ENCODE assay signal across 11 cellular contexts in genomic region chr4:53644607-53645006, GRCh38.
A peak's percentile ranks its signal among the peaks of the same experiment; 100 is the strongest.
DNase-seq lines count a peak whose midpoint lies in the region; ATAC-seq and TF ChIP-seq lines count a peak whose summit lies in the region.
"Had no signal": no experiment of that assay in that cellular context is flagged by ENCODE, and none has a peak within 500 bp of the region (broad histone marks: within the 10 kb centered on the region; RNA-seq: fewer than 3 reads in every experiment).

No MANE protein-coding gene starts in this region.

- H3K4me1 ChIP-seq in duodenal mucosa (ENCODE audit: control insufficient read depth in 1 of 2, insufficient read depth in 2 of 2, low read length in 2 of 2) (peaks cover 14 to 47% of the 10 kb centered on the region in 2 donors), parathyroid adenoma (no peaks in the 10 kb centered on the region)

- H3K36me3 ChIP-seq in duodenal mucosa (ENCODE audit: control insufficient read depth in 1 of 2, insufficient read depth in 2 of 2, low read length in 2 of 2): no peaks in the 10 kb centered on the region
- no peaks in the 10 kb centered on the region for H3K36me3 ChIP-seq in parathyroid adenoma (ENCODE audit: control insufficient read depth, insufficient read depth, low read length)
- H3K36me3 ChIP-seq: neutrophil, WERI-Rb-1 had no signal

- H3K4me3 ChIP-seq in duodenal mucosa (ENCODE audit: low read depth in 1 of 2, low read length in 2 of 2): peak overlapping the region in 1 of 2 donors; percentile 36
- H3K4me3 ChIP-seq in parathyroid adenoma (ENCODE audit: low read depth, low read length): no peak overlapping the region

- H3K79me2 ChIP-seq in parathyroid adenoma: no peaks in the 10 kb centered on the region

- no peaks in the 10 kb centered on the region for H3K9me3 ChIP-seq in duodenal mucosa (ENCODE audit: control insufficient read depth in 1 of 2, low read length in 2 of 2)
- no peaks in the 10 kb centered on the region for H3K9me3 ChIP-seq in parathyroid adenoma (ENCODE audit: control insufficient read depth, low read length)
- H3K9me3 ChIP-seq: neutrophil had no signal

- TF ChIP-seq CTCF in parathyroid adenoma (IDR thresholded peaks at IDR 0.05): no peak

- peak overlapping the region; percentile 78 for H3K27ac ChIP-seq in duodenal mucosa (ENCODE audit: low read depth, low read length)
- peak overlapping the region; percentile 53 for H3K27ac ChIP-seq in parathyroid adenoma
- H3K27ac ChIP-seq: neutrophil, WERI-Rb-1 had no signal

- H3K9ac ChIP-seq in duodenal mucosa (ENCODE audit: low read depth in 1 of 2, low read length in 2 of 2) (peak overlapping the region in 1 of 2 donors; percentile 59), parathyroid adenoma (no peak overlapping the region)

- peak overlapping the region; percentile 34 for H2AFZ ChIP-seq in parathyroid adenoma

- DNase-seq in NCI-H2029 (lab: John Stamatoyannopoulos, UW) (peak; percentile 76), ACHN (no peak), COLO829 (ENCODE audit: low spot score) (no peak)
- DNase-seq: activated effector memory CD4-positive, alpha-beta T cell treated with Interleukin-2 at 50 U/mL for 16 hours; WERI-Rb-1 had no signal

- in situ Hi-C loops in ACHN (cut with HindIII; ENCODE audit: low pct_ligation_motif_present, low pct_unique_long_range_greater_than_20kb, low sequenced_read_pairs): no loop called here

- peak overlapping the region; percentile 23 for H3K4me2 ChIP-seq in parathyroid adenoma (ENCODE audit: low read length)

- peak; percentile 32 for ATAC-seq in GM18868 (IDR thresholded peaks at IDR 0.05; ENCODE audit: unreplicated experiment)
- ATAC-seq in HG02852 (IDR thresholded peaks at IDR 0.05; ENCODE audit: unreplicated experiment): no peak
- no peak for ATAC-seq in HG02623 (IDR thresholded peaks at IDR 0.05; ENCODE audit: unreplicated experiment)

- H3K27me3 ChIP-seq in duodenal mucosa (ENCODE audit: control insufficient read depth in 1 of 2, insufficient read depth in 2 of 2, low read length in 2 of 2) (no peaks in the 10 kb centered on the region), parathyroid adenoma (ENCODE audit: control insufficient read depth, insufficient read depth, low read length) (no peaks in the 10 kb centered on the region)
- H3K27me3 ChIP-seq: neutrophil had no signal
